2 cellular contexts compared by ENCODE assay signal in the genomic region with DNA sequence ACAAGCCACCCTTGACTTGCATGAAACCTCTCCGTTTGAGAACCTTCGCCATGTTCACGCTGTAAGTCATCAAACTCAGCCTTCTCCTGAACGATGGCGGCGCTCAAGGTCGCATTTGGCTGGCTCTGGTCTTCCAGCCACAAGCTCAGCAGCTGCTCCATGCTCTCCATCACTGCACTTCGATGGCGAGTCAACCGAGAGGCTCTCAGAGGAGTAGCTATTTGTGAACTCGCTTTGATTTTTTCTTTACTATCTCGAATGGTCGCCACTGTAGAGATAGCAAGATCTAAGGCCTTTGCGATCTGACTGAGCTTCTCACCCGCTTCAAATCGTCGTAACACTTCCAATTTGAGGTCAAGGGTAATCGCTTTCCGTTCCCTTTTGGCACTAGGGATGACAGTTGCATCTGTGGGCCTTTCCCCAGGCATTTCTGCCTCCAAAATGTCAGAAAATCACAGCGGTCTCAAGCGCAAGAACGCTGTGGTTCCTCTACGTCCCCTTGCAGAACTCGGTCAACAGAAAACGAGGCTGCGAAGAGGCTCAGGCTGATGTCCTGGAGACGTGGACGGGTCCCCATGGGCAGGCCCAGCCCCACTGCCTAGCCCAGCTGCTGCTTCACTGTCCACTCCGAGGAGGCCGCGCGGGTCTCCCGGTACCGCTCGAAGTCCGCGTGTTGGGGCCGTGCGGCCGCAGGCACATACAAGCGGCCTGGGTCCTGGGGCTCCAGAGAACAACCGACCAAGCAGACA.
TF ChIP-seq lines count a peak whose summit lies in the region.

No MANE protein-coding gene starts in this region.

TF ChIP-seq in GM12878, 131 proteins besides CTCF, POLR2A, EP300 and RAD21 (continues in another document):
- TF ChIP-seq NRF1 (conservative IDR thresholded peaks at IDR 0.05; ENCODE audit: low read depth, low read length): no peak
- TF ChIP-seq, protein P1, sequence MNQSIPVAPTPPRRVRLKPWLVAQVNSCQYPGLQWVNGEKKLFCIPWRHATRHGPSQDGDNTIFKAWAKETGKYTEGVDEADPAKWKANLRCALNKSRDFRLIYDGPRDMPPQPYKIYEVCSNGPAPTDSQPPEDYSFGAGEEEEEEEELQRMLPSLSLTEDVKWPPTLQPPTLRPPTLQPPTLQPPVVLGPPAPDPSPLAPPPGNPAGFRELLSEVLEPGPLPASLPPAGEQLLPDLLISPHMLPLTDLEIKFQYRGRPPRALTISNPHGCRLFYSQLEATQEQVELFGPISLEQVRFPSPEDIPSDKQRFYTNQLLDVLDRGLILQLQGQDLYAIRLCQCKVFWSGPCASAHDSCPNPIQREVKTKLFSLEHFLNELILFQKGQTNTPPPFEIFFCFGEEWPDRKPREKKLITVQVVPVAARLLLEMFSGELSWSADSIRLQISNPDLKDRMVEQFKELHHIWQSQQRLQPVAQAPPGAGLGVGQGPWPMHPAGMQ (IDR thresholded peaks at IDR 0.05; ENCODE audit: borderline replicate concordance): no peak
- TF ChIP-seq STAT3 (IDR thresholded peaks at IDR 0.05; ENCODE audit: low read depth, low read length): no peak
- TF ChIP-seq IRF4 (IDR thresholded peaks at IDR 0.05; ENCODE audit: low read depth, low read length): no peak
- TF ChIP-seq E4F1 (IDR thresholded peaks at IDR 0.05; ENCODE audit: borderline replicate concordance, partially characterized antibody): no peak
- no peak for TF ChIP-seq NKRF (conservative IDR thresholded peaks at IDR 0.05)
- no peak for TF ChIP-seq CREM (IDR thresholded peaks at IDR 0.05; ENCODE audit: low read depth)
- TF ChIP-seq, protein P2, sequence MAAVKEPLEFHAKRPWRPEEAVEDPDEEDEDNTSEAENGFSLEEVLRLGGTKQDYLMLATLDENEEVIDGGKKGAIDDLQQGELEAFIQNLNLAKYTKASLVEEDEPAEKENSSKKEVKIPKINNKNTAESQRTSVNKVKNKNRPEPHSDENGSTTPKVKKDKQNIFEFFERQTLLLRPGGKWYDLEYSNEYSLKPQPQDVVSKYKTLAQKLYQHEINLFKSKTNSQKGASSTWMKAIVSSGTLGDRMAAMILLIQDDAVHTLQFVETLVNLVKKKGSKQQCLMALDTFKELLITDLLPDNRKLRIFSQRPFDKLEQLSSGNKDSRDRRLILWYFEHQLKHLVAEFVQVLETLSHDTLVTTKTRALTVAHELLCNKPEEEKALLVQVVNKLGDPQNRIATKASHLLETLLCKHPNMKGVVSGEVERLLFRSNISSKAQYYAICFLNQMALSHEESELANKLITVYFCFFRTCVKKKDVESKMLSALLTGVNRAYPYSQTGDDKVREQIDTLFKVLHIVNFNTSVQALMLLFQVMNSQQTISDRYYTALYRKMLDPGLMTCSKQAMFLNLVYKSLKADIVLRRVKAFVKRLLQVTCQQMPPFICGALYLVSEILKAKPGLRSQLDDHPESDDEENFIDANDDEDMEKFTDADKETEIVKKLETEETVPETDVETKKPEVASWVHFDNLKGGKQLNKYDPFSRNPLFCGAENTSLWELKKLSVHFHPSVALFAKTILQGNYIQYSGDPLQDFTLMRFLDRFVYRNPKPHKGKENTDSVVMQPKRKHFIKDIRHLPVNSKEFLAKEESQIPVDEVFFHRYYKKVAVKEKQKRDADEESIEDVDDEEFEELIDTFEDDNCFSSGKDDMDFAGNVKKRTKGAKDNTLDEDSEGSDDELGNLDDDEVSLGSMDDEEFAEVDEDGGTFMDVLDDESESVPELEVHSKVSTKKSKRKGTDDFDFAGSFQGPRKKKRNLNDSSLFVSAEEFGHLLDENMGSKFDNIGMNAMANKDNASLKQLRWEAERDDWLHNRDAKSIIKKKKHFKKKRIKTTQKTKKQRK (IDR thresholded peaks at IDR 0.05; ENCODE audit: low read depth, low read length): no peak
- no peak for TF ChIP-seq SUZ12 (IDR thresholded peaks at IDR 0.05; ENCODE audit: unreplicated experiment)
- TF ChIP-seq IKZF1 (conservative IDR thresholded peaks at IDR 0.05): no peak
- peak; percentile 98 for TF ChIP-seq MLLT1 (IDR thresholded peaks at IDR 0.05)
- no peak for TF ChIP-seq CHD1 (IDR thresholded peaks at IDR 0.05; ENCODE audit: low read depth, low read length)
- no peak for TF ChIP-seq NR2C2 (IDR thresholded peaks at IDR 0.05; ENCODE audit: borderline replicate concordance, control insufficient read depth, insufficient read length, low read depth)
- TF ChIP-seq NR2C1 (IDR thresholded peaks at IDR 0.05): no peak

TF ChIP-seq in liver, 16 proteins besides CTCF, POLR2A, EP300 and RAD21:
- TF ChIP-seq SP1 (IDR thresholded peaks at IDR 0.05): no peak
- TF ChIP-seq JUND (IDR thresholded peaks at IDR 0.05): no peak
- no peak for TF ChIP-seq ZBTB33 (IDR thresholded peaks at IDR 0.05)
- TF ChIP-seq HNF4A (conservative IDR thresholded peaks at IDR 0.05): no peak
- no peak for TF ChIP-seq YY1 (IDR thresholded peaks at IDR 0.05)
- TF ChIP-seq GABPA (IDR thresholded peaks at IDR 0.05 in 1 of 2, conservative IDR thresholded peaks at IDR 0.05 in 1 of 2): no peak
- TF ChIP-seq FOXA1 (IDR thresholded peaks at IDR 0.05): no peak
- TF ChIP-seq, protein P3, sequence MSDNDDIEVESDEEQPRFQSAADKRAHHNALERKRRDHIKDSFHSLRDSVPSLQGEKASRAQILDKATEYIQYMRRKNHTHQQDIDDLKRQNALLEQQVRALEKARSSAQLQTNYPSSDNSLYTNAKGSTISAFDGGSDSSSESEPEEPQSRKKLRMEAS (IDR thresholded peaks at IDR 0.05): no peak
- no peak for TF ChIP-seq TAF1 (conservative IDR thresholded peaks at IDR 0.05)
